Comparison of ENCODE assay signal across 1 cellular context in the genomic region with DNA sequence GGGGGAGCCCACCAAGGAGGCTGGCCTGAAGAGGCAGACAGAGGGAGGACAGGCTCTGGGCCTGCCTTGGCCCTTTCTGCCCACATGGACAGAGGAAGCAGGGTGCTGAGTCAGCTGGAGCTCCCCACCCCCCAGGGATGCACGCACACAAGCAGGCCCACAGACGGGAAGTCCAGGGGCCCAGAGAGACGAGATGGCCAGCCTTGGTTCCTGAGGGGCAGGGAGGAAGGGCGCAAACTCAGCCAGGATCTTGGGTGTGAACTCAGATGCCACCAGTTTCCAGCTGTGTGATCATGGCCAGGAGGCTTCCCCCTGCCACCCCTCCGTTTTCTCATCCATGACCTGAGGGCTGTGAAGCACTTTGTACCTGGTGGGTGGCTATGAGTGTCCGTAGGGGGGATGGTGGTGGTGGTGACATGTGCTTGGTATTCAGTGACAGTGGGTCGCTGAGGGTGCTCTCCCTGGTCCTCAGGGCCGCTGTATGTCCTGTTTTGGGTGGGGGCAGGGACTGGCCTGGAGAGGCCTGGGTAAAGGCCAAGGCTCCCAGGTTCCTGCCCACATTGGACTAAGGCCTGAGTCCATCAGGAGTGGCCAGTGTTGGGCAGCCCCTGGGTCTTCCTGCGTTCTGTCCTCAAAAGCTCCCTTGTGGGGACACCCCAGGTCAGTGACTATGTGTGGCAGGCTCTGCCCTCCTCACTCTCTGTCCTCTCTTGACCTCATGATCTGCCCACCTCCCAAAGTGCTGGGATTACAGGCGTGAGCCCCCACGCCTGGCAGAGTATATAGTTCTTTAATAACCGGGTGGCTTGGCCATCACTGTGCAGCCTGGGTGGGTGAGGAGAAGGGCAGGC.
TF ChIP-seq lines count a peak whose summit lies in the region.

No MANE protein-coding gene starts in this region.

TF ChIP-seq in endothelial cell of umbilical vein, 7 proteins besides CTCF, POLR2A, EP300 and RAD21:
- TF ChIP-seq, protein P1, sequence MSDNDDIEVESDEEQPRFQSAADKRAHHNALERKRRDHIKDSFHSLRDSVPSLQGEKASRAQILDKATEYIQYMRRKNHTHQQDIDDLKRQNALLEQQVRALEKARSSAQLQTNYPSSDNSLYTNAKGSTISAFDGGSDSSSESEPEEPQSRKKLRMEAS (IDR thresholded peaks at IDR 0.05; ENCODE audit: insufficient read depth, insufficient read length), result peak; percentile 23
- no peak for TF ChIP-seq EZH2 (IDR thresholded peaks at IDR 0.05; ENCODE audit: borderline replicate concordance, low read depth, low read length, severe bottlenecking)
- TF ChIP-seq FOS (IDR thresholded peaks at IDR 0.05; ENCODE audit: borderline replicate concordance, insufficient read depth, low read length), result no peak
- TF ChIP-seq JUN (IDR thresholded peaks at IDR 0.05; ENCODE audit: borderline replicate concordance, insufficient read depth, insufficient read length, low read depth), result no peak
- TF ChIP-seq POLR2AphosphoS5 (IDR thresholded peaks at IDR 0.05; ENCODE audit: insufficient read depth, low read depth, low read length), result peak; percentile 66
- no peak for TF ChIP-seq GATA2 (IDR thresholded peaks at IDR 0.05; ENCODE audit: insufficient read depth, insufficient read length, low read depth, low read length)
- TF ChIP-seq MYC (IDR thresholded peaks at IDR 0.05; ENCODE audit: low read depth, low read length), result peak; percentile 41
TF ChIP-seq in endothelial cell of umbilical vein: peak in this region for 3.
